In the genomic region with DNA sequence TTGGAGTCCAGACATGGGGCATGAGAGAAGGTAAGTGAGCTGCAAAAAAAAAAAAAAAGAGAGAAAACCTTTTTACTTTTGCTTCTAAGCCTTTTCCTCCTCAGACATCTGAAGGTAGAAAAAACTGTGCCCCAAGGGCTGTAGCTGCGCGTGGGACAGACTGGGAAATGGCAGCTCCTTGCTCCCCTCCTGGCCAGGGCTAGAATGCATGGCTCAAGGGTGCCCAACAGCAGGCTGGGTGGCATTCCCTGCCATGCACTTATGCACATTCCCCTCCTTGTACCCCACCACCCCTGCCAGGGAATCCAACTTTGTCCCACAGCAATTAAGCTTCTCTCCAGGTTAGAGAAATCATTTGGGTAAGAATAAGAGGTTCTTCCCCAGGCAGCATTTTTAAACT, we compare ENCODE assay signal across 16 cellular contexts.
A peak's percentile ranks its signal among the peaks of the same experiment; 100 is the strongest.
DNase-seq lines count a peak whose midpoint lies in the region; ATAC-seq and TF ChIP-seq lines count a peak whose summit lies in the region.
"Had no signal": no experiment of that assay in that cellular context is flagged by ENCODE, and none has a peak within 500 bp of the region (broad histone marks: within the 10 kb centered on the region; RNA-seq: fewer than 3 reads in every experiment).

No MANE protein-coding gene starts in this region.

- H2AK5ac ChIP-seq in mesenchymal stem cell (ENCODE audit: low read length, severe bottlenecking) = no peak overlapping the region

- H2BK15ac ChIP-seq in mesenchymal stem cell (ENCODE audit: low read depth, poor library complexity, severe bottlenecking) = no peak overlapping the region

- H4K91ac ChIP-seq in mesenchymal stem cell (ENCODE audit: low read length) = no peak overlapping the region

- no peaks in the 10 kb centered on the region for H3K4me1 ChIP-seq in foreskin keratinocyte
- no peaks in the 10 kb centered on the region for H3K4me1 ChIP-seq in mesenchymal stem cell (ENCODE audit: control insufficient read depth, insufficient read depth, low read depth, low read length)

- no peak overlapping the region for H3K4me3 ChIP-seq in mesenchymal stem cell (ENCODE audit: insufficient read depth in 1 of 2, low read depth in 1 of 2, low read length in 2 of 2)
- H3K4me3 ChIP-seq: MG63 had no signal

- H3K36me3 ChIP-seq in mesenchymal stem cell (ENCODE audit: control insufficient read depth in 1 of 2, insufficient read depth in 2 of 2, low read depth in 1 of 2, low read length in 2 of 2) = no peaks in the 10 kb centered on the region
- H3K36me3 ChIP-seq: MG63 had no signal

- no peaks in the 10 kb centered on the region for H3K36me3 Mint-ChIP-seq in stimulated activated effector memory CD8-positive, alpha-beta T cell treated with anti-CD3 and anti-CD28 coated beads, Interleukin-12 subunit alpha, Interleukin-12 subunit beta, amount 100 ng/mL, for 72 hours
- H3K36me3 Mint-ChIP-seq: CD4-positive, alpha-beta memory T cell had no signal

- peak overlapping the region in 1 of 2 experiments; percentile 32 for H3K4ac ChIP-seq in mesenchymal stem cell (ENCODE audit: low read depth in 1 of 2, low read length in 2 of 2)

- H3K4me3 Mint-ChIP-seq in stimulated activated effector memory CD8-positive, alpha-beta T cell treated with anti-CD3 and anti-CD28 coated beads, Interleukin-12 subunit alpha, Interleukin-12 subunit beta, amount 100 ng/mL, for 72 hours = no peak overlapping the region
- H3K4me3 Mint-ChIP-seq: CD4-positive, alpha-beta memory T cell had no signal

- H3K27ac ChIP-seq in foreskin keratinocyte (no peak overlapping the region), mesenchymal stem cell (ENCODE audit: low read length, poor library complexity, severe bottlenecking) (no peak overlapping the region)
- H3K27ac ChIP-seq: 22Rv1 had no signal

- 89% methylated on average over 2 of the region's 2 CpGs for WGBS in mesenchymal stem cell

- no peaks in the 10 kb centered on the region for H3K4me1 Mint-ChIP-seq in stimulated activated effector memory CD8-positive, alpha-beta T cell treated with anti-CD3 and anti-CD28 coated beads, Interleukin-12 subunit alpha, Interleukin-12 subunit beta, amount 100 ng/mL, for 72 hours
- H3K4me1 Mint-ChIP-seq: CD4-positive, alpha-beta memory T cell had no signal

- no peaks in the 10 kb centered on the region for H3K79me1 ChIP-seq in mesenchymal stem cell (replicated peaks; ENCODE audit: low read length, poor library complexity, severe bottlenecking)

- H2BK12ac ChIP-seq in mesenchymal stem cell (ENCODE audit: low read length in 2 of 2) = peak overlapping the region in 1 of 2 experiments; percentile 82

- peak overlapping the region in 1 of 2 experiments; percentile 67 for H3K18ac ChIP-seq in mesenchymal stem cell (ENCODE audit: low read depth in 1 of 2, low read length in 2 of 2)

- ATAC-seq in foreskin keratinocyte (peak; percentile 45), HG03135 (IDR thresholded peaks at IDR 0.05; ENCODE audit: unreplicated experiment) (no peak)
- peak; percentile 31 for ATAC-seq in stimulated activated effector memory CD8-positive, alpha-beta T cell treated with anti-CD3 and anti-CD28 coated beads, Interleukin-12 subunit alpha, Interleukin-12 subunit beta, amount 100 ng/mL, for 72 hours

- H3K9ac ChIP-seq in mesenchymal stem cell (ENCODE audit: low read length) = no peak overlapping the region

- H2BK120ac ChIP-seq in mesenchymal stem cell (ENCODE audit: low read depth, low read length) = no peak overlapping the region

- no peak overlapping the region for H3K23ac ChIP-seq in mesenchymal stem cell (ENCODE audit: low read length in 2 of 2)

- H3K27me3 ChIP-seq in foreskin keratinocyte = no peaks in the 10 kb centered on the region
- H3K27me3 ChIP-seq in mesenchymal stem cell (ENCODE audit: control insufficient read depth in 1 of 2, insufficient read depth in 1 of 2, low read length in 2 of 2) = no peaks in the 10 kb centered on the region
- H3K27me3 ChIP-seq: MG63 had no signal

- no peak overlapping the region for H2AFZ ChIP-seq in mesenchymal stem cell (ENCODE audit: low read depth, low read length)

- peaks cover 13% of the 10 kb centered on the region for H3K9me3 Mint-ChIP-seq in stimulated activated effector memory CD8-positive, alpha-beta T cell treated with anti-CD3 and anti-CD28 coated beads, Interleukin-12 subunit alpha, Interleukin-12 subunit beta, amount 100 ng/mL, for 72 hours

- peaks cover 14% of the 10 kb centered on the region for H3K9me3 ChIP-seq in mesenchymal stem cell (ENCODE audit: control insufficient read depth, low read length)
- H3K9me3 ChIP-seq: MG63 had no signal

- no peak overlapping the region for H4K8ac ChIP-seq in mesenchymal stem cell (ENCODE audit: low read length)

- H3K14ac ChIP-seq in mesenchymal stem cell (ENCODE audit: low read length in 2 of 2) = peak overlapping the region in 1 of 2 experiments; percentile 44

- no peak overlapping the region for H3K27ac Mint-ChIP-seq in stimulated activated effector memory CD8-positive, alpha-beta T cell treated with anti-CD3 and anti-CD28 coated beads, Interleukin-12 subunit alpha, Interleukin-12 subunit beta, amount 100 ng/mL, for 72 hours

- DNase-seq in DMS 273 (lab: John Stamatoyannopoulos, UW; ENCODE audit: unreplicated experiment) (peak; percentile 6), DMS 273 treated with DMSO at 0.1 percent for 48 hours (lab: John Stamatoyannopoulos, UW) (no peak), RPMI8226 (peak; percentile 2), foreskin keratinocyte (no peak), mesenchymal stem cell (no peak), Kasumi-1 (lab: John Stamatoyannopoulos, UW) (no peak)
- DNase-seq in stimulated activated effector memory CD8-positive, alpha-beta T cell treated with anti-CD3 and anti-CD28 coated beads, Interleukin-12 subunit alpha, Interleukin-12 subunit beta, amount 100 ng/mL, for 72 hours (ENCODE audit: low spot score in 2 of 2) = no peak
- DNase-seq: CD4-positive, alpha-beta memory T cell; HCEC 1CT; MG63; NCI-H1092; NCI-H2081 treated with DMSO at 0.1 percent for 48 hours; NCI-H510A treated with DMSO at 0.1 percent for 48 hours; NCI-H82 had no signal

- H3K4me2 ChIP-seq in mesenchymal stem cell (ENCODE audit: low read length, poor library complexity, severe bottlenecking) = no peak overlapping the region

- no peak for TF ChIP-seq CTCF in foreskin keratinocyte (conservative IDR thresholded peaks at IDR 0.05)

- no peak overlapping the region for H2BK5ac ChIP-seq in mesenchymal stem cell (ENCODE audit: low read depth, low read length, poor library complexity, severe bottlenecking)

Comparison
In these comparisons a context has a peak if more than half of its experiments do, and no peak if none do; other contexts are left out.
1. DNase-seq: peak in DMS 273 (single experiment) and RPMI8226 (single experiment); none in DMS 273 treated with DMSO at 0.1 percent for 48 hours (single experiment), foreskin keratinocyte (0 of 2), stimulated activated effector memory CD8-positive, alpha-beta T cell treated with anti-CD3 and anti-CD28 coated beads, Interleukin-12 subunit alpha, Interleukin-12 subunit beta, amount 100 ng/mL, for 72 hours (0 of 2), mesenchymal stem cell (single experiment) and Kasumi-1 (0 of 2).